In the genomic region with DNA sequence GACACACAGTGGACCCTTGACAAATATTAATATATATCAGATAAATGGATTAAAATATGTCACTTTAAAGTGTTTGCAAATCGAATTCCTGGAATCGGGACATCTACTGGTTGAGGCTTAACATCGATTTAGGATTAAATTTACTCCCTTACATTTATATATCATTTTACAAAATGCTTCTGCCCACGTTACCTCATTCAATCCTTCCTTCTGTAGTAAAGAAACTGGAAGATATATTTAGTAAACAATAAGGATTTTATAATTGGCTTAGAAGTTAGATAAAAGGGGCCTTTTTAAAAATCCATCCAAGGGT, we compare ENCODE assay signal across 8 cellular contexts. TPM values are rescaled to one million over a fixed set of nuclear protein-coding genes. Genes with fewer than 3 reads are reported as not detected.
DNase-seq lines count a peak whose midpoint lies in the region; ATAC-seq, FAIRE-seq and TF ChIP-seq lines count a peak whose summit lies in the region.

No MANE protein-coding gene starts in this region.

- no TSS peak for BruUV-seq in GM12878 (replicated peaks; lab: Mats Ljungman, UMichigan)

- no peak for TF ChIP-seq CTCF in heart left ventricle (IDR thresholded peaks at IDR 0.05)
- no peak for TF ChIP-seq CTCF in GM12878 (IDR thresholded peaks at IDR 0.05 in 2 of 3, conservative IDR thresholded peaks at IDR 0.05 in 1 of 3; ENCODE audit: control insufficient read depth in 2 of 3, extremely low read depth in 1 of 3, insufficient read depth in 1 of 3, low read depth in 3 of 3, low read length in 3 of 3)

- H2AFZ ChIP-seq in GM12878 (ENCODE audit: control insufficient read depth, low read depth, low read length) (peak overlapping the region; percentile 100; the same call in 1 of the 2 replicates), mesenchymal stem cell (ENCODE audit: low read depth, low read length) (no peak overlapping the region)

- H3K9me3 ChIP-seq in heart left ventricle (no peaks in the 10 kb centered on the region), GM12878 (replicated peaks; ENCODE audit: control insufficient read depth, insufficient read depth, low read length) (no peaks in the 10 kb centered on the region), mesenchymal stem cell (ENCODE audit: control insufficient read depth, low read length) (no peaks in the 10 kb centered on the region)

- H2BK120ac ChIP-seq in mesenchymal stem cell (ENCODE audit: low read depth, low read length): no peak overlapping the region

- no peaks in the 10 kb centered on the region for H3K79me1 ChIP-seq in mesenchymal stem cell (replicated peaks; ENCODE audit: low read length, poor library complexity, severe bottlenecking)

- no peaks in the 10 kb centered on the region for H4K20me1 ChIP-seq in GM12878 (ENCODE audit: control insufficient read depth, insufficient read depth)

- RAD21 ChIA-PET in GM12878 (lab: Charles Lee; ENCODE audit: unreplicated experiment): no interaction called here

- H2BK12ac ChIP-seq in mesenchymal stem cell (ENCODE audit: low read length in 2 of 2): no peak overlapping the region

- in situ Hi-C loops in GM12878 (cut with MboI): no loop called here

- no peak overlapping the region for H3K18ac ChIP-seq in mesenchymal stem cell (ENCODE audit: low read depth in 1 of 2, low read length in 2 of 2)

- no peak for TF ChIP-seq POLR2A in heart left ventricle (IDR thresholded peaks at IDR 0.05)
- TF ChIP-seq POLR2A in GM12878 (IDR thresholded peaks at IDR 0.05; ENCODE audit: low read depth, low read length): no peak

- no peak for FAIRE-seq in GM12878 (lab: Jason Lieb, UNC)

- intact Hi-C loops in heart left ventricle (cut with DNase I) (loop anchor here in 2 of 10 donors (2.0 to 5.0 kb wide), 3 partner anchors 52 to 121 kb away; a partner anchor contains a TSS), left cardiac atrium (cut with DNase I) (no loop called here), GM12878 (cut with micrococcal nuclease; ENCODE audit: unreplicated experiment) (loop anchor here (2.0 to 5.0 kb wide), 2 partner anchors 103 to 132 kb away; a partner anchor contains a TSS)

- no peak overlapping the region for H2BK5ac ChIP-seq in mesenchymal stem cell (ENCODE audit: low read depth, low read length, poor library complexity, severe bottlenecking)

- no peak overlapping the region for H4K91ac ChIP-seq in mesenchymal stem cell (ENCODE audit: low read length)

- H3K4me2 ChIP-seq in GM12878 (ENCODE audit: control insufficient read depth, insufficient read depth) (peak overlapping the region; percentile 90), mesenchymal stem cell (ENCODE audit: low read length, poor library complexity, severe bottlenecking) (peak overlapping the region; percentile 63)

- WGBS in heart left ventricle, 4 donors: 1 to 4% (median 3%) methylated on average over 4 of the region's 4 CpGs
- under 1% methylated on average over 4 of the region's 4 CpGs for WGBS in GM12878 (ENCODE audit: insufficient coverage, insufficient replicate concordance, low lambda C conversion rate, missing lambda C conversion rate)
- WGBS in mesenchymal stem cell: no CpG with 5 or more reads among the region's 4 CpGs
- WGBS in urinary bladder: 4% methylated on average over 4 of the region's 4 CpGs

- H3K27ac ChIP-seq in heart left ventricle (peak overlapping the region; percentile 62 to 99 (median 96)), GM12878 (ENCODE audit: control insufficient read depth, insufficient read depth) (peak overlapping the region; percentile 89), mesenchymal stem cell (ENCODE audit: low read length, poor library complexity, severe bottlenecking) (peak overlapping the region; percentile 90), urinary bladder (ENCODE audit: low read depth) (peak overlapping the region; percentile 91)

- H3K36me3 ChIP-seq in heart left ventricle: peaks cover 0 to 26% (median 15%) of the 10 kb centered on the region in 9 donors
- 0 out of 4 replicates have a peak, but pooled peaks cover 0 to under 1% of the 10 kb centered on the region in 2 experiments for H3K36me3 ChIP-seq in GM12878 (ENCODE audit: control insufficient read depth in 2 of 2, insufficient read depth in 2 of 2, low read length in 1 of 2)
- peaks cover 3 to 14% of the 10 kb centered on the region in 2 experiments for H3K36me3 ChIP-seq in mesenchymal stem cell (ENCODE audit: control insufficient read depth in 1 of 2, insufficient read depth in 2 of 2, low read depth in 1 of 2, low read length in 2 of 2)
- H3K36me3 ChIP-seq in urinary bladder (ENCODE audit: insufficient read depth): no peaks in the 10 kb centered on the region

- H3K9ac ChIP-seq in GM12878 (ENCODE audit: control insufficient read depth, insufficient read depth, low read length) (peak overlapping the region; percentile 84), mesenchymal stem cell (ENCODE audit: low read length) (peak overlapping the region; percentile 99)

- DNase-seq in heart left ventricle (no peak), left cardiac atrium (no peak), GM12878 (ENCODE audit: low read depth, low spot score) (no peak), mesenchymal stem cell (peak; percentile 31), iPS-NIHi7 (ENCODE audit: extremely low spot score) (no peak), NCI-H2227 (lab: John Stamatoyannopoulos, UW; ENCODE audit: unreplicated experiment) (no peak)

- no peak for TF ChIP-seq RAD21 in GM12878 (IDR thresholded peaks at IDR 0.05; ENCODE audit: insufficient read depth, low read depth, low read length)

- ATAC-seq in heart left ventricle (no peak), left cardiac atrium (no peak), GM12878 (no peak), GM18502 (IDR thresholded peaks at IDR 0.05; ENCODE audit: poor library complexity, unreplicated experiment) (no peak)

- no peak overlapping the region for H2BK15ac ChIP-seq in mesenchymal stem cell (ENCODE audit: low read depth, poor library complexity, severe bottlenecking)

- H3K4me1 ChIP-seq in heart left ventricle: peaks cover 0 to 36% (median 18%) of the 10 kb centered on the region in 12 donors
- H3K4me1 ChIP-seq in GM12878 (ENCODE audit: control insufficient read depth, insufficient read depth, low read length): peaks cover 3% of the 10 kb centered on the region; the same call in 1 of the 2 replicates
- peaks cover 7% of the 10 kb centered on the region for H3K4me1 ChIP-seq in mesenchymal stem cell (ENCODE audit: control insufficient read depth, insufficient read depth, low read depth, low read length)
- peaks cover 1% of the 10 kb centered on the region for H3K4me1 ChIP-seq in urinary bladder (ENCODE audit: insufficient read depth)

- no peak overlapping the region for H3K14ac ChIP-seq in mesenchymal stem cell (ENCODE audit: low read length in 2 of 2)

- CTCF ChIA-PET in GM12878 (lab: Yijun Ruan, JAX): interaction anchor here (3.5 kb wide), 1 partner anchor 114 kb away, joined by 22 read pairs; no protein-coding TSS in a partner anchor

- H3K4me3 ChIP-seq in heart left ventricle (peak overlapping the region; percentile 60 to 100 (median 86)), GM12878 (peak overlapping the region; percentile 94), mesenchymal stem cell (ENCODE audit: insufficient read depth in 1 of 2, low read depth in 1 of 2, low read length in 2 of 2) (peak overlapping the region in 1 of 2 experiments; percentile 96), urinary bladder (ENCODE audit: low read depth, low read length) (peak overlapping the region; percentile 85)

- TF ChIP-seq EP300 in GM12878 (IDR thresholded peaks at IDR 0.05; ENCODE audit: borderline replicate concordance in 1 of 2, control insufficient read depth in 1 of 2, low read depth in 2 of 2, low read length in 2 of 2): no peak

- no peak overlapping the region for H4K8ac ChIP-seq in mesenchymal stem cell (ENCODE audit: low read length)

- peaks cover 49% of the 10 kb centered on the region for H3K79me2 ChIP-seq in GM12878 (ENCODE audit: control insufficient read depth, insufficient read depth, low read length)

- H3K4ac ChIP-seq in mesenchymal stem cell (ENCODE audit: low read depth in 1 of 2, low read length in 2 of 2): no peak overlapping the region

- H2AK5ac ChIP-seq in mesenchymal stem cell (ENCODE audit: low read length, severe bottlenecking): no peak overlapping the region

- POLR2A ChIA-PET in GM12878 (lab: Charles Lee): no interaction called here

- H3K27me3 ChIP-seq in heart left ventricle (no peaks in the 10 kb centered on the region), GM12878 (replicated peaks in 1 of 2; ENCODE audit: control insufficient read depth in 2 of 2, insufficient read depth in 2 of 2, low read length in 1 of 2) (no peaks in the 10 kb centered on the region), mesenchymal stem cell (ENCODE audit: control insufficient read depth in 1 of 2, insufficient read depth in 1 of 2, low read length in 2 of 2) (no peaks in the 10 kb centered on the region)

- SMC1A ChIA-PET in GM12878 (lab: Charles Lee; ENCODE audit: uncharacterized antibody, unreplicated experiment): interaction anchor here (1.2 to 1.7 kb wide), 2 partner anchors 12 to 87 kb away, joined by 3 to 8 read pairs; no protein-coding TSS in a partner anchor

- H3K23ac ChIP-seq in mesenchymal stem cell (ENCODE audit: low read length in 2 of 2): no peak overlapping the region

RNA-seq across cellular contexts. Expression of a gene that starts 1.3 kb away (rescaled TPM):
- total RNA-seq in heart left ventricle: 10 to 100 TPM; 43.8 to 64.8 (median 57.2) TPM
- 10 to 100 TPM; 11.2 to 29.2 TPM for polyA plus RNA-seq in heart left ventricle
- 10 to 100 TPM; 40.8 to 52.5 TPM for total RNA-seq in left cardiac atrium
- 83.2 and 92.5 TPM in 2 replicates for total RNA-seq in GM12878 (2013; cell fraction: nucleolus; rRNA removed)
- 18.4 and 23.4 TPM in 2 replicates for total RNA-seq in GM12878 (2014; rRNA removed)
- 41.9 and 44.4 TPM in 2 replicates for total RNA-seq in GM12878 (2014; rRNA removed; fragmentation: Illumina TruSeq; extraction: Trizol)
- 46.7 and 49.5 TPM in 2 replicates for total RNA-seq in GM12878 (2021)
- polyA plus RNA-seq in GM12878 (2011; ENCODE audit: low read depth): 13.4 TPM
- 57.4 and 97.6 TPM in 2 replicates for polyA plus RNA-seq in GM12878 (2011; rRNA removed)
- polyA plus RNA-seq in GM12878 (2011; cell fraction: cytosol; rRNA removed): 18.4 and 19.1 TPM in 2 replicates
- 36.3 and 48.5 TPM in 2 replicates for polyA plus RNA-seq in GM12878 (2011; cell fraction: nucleus; rRNA removed)
- polyA plus RNA-seq in GM12878 (2012): 29.9 and 32.9 TPM in 2 replicates
- polyA plus RNA-seq in GM12878 (2014; fragmentation: Illumina TruSeq; extraction: Trizol): 42.1 and 48.7 TPM in 2 replicates
- polyA plus RNA-seq in GM12878 (2014; fragmentation: Nextera tagmentation; extraction: Ambion mirVana): 10 to 100 TPM; 10.1 to 12.5 TPM
- 33.4 and 37.8 TPM in 2 replicates for polyA plus RNA-seq in GM12878 (2014; rRNA removed)
- 10 to 100 TPM; 20.0 to 24.8 TPM for polyA plus RNA-seq in GM12878 (2016; fragmentation: Nextera tagmentation; extraction: Ambion mirVana)
- 27.6 and 46.2 TPM in 2 replicates for polyA minus RNA-seq in GM12878 (2011; rRNA and poly(A)+ RNA removed)
- 18.4 and 23.4 TPM in 2 replicates for polyA minus RNA-seq in GM12878 (2011; cell fraction: cytosol; rRNA and poly(A)+ RNA removed)
- 20.6 and 25.8 TPM in 2 replicates for polyA minus RNA-seq in GM12878 (2011; cell fraction: nucleus; rRNA and poly(A)+ RNA removed)
- 18.8 TPM for polyA plus RNA-seq in mesenchymal stem cell (2013, experiment 1 of 2)
- polyA plus RNA-seq in mesenchymal stem cell (2013, experiment 2 of 2): 20.7 TPM
- 73.6 TPM for total RNA-seq in urinary bladder
- polyA plus RNA-seq in urinary bladder: 24.9 TPM

RNA-seq across cellular contexts. Expression of a gene that starts 27.5 kb away (rescaled TPM):
- total RNA-seq in heart left ventricle (10 to 100 TPM in 6 of 9 donors, 1 to 10 TPM in 3; 6.2 to 58.5 (median 12.3) TPM), left cardiac atrium (10 to 100 TPM in 1 of 2 donors, 1 to 10 TPM in 1; 8.2 to 31.1 TPM), GM12878 (2014; rRNA removed) (0.06 TPM in 1 of 2 replicates, not detected in the other), GM12878 (2014; rRNA removed; fragmentation: Illumina TruSeq; extraction: Trizol) (not detected in 2 replicates), GM12878 (2021) (0.05 TPM in 1 of 2 replicates, not detected in the other), urinary bladder (49.3 TPM)
- polyA plus RNA-seq in heart left ventricle (10 to 100 TPM in 1 of 2 donors, under 1 TPM in 1; 0.76 to 12.0 TPM), GM12878 (2011; rRNA removed) (0.04 TPM in 2 replicates), GM12878 (2014; fragmentation: Illumina TruSeq; extraction: Trizol) (0.03 TPM in 1 of 2 replicates, not detected in the other), GM12878 (2014; fragmentation: Nextera tagmentation; extraction: Ambion mirVana) (not detected), GM12878 (2014; rRNA removed) (0.03 and 0.04 TPM in 2 replicates), GM12878 (2016; fragmentation: Nextera tagmentation; extraction: Ambion mirVana) (under 1 TPM in 1 of 2 experiments, not detected in 1; 0.04 TPM), urinary bladder (72.2 TPM)
- 0.10 TPM in 1 of 2 replicates, not detected in the other for total RNA-seq in GM12878 (2013; cell fraction: nucleolus; rRNA removed)
- not detected for polyA plus RNA-seq in GM12878 (2011; ENCODE audit: low read depth)
- polyA plus RNA-seq in GM12878 (2011; cell fraction: cytosol; rRNA removed): 0.01 and 0.02 TPM in 2 replicates
- polyA plus RNA-seq in GM12878 (2011; cell fraction: nucleus; rRNA removed): 0.19 and 0.26 TPM in 2 replicates
- polyA plus RNA-seq in GM12878 (2012): 0.06 and 0.07 TPM in 2 replicates
- polyA minus RNA-seq in GM12878 (2011; rRNA and poly(A)+ RNA removed): 0.10 TPM in 1 of 2 replicates, not detected in the other
- polyA minus RNA-seq in GM12878 (2011; cell fraction: cytosol; rRNA and poly(A)+ RNA removed): not detected in 2 replicates
- not detected in 2 replicates for polyA minus RNA-seq in GM12878 (2011; cell fraction: nucleus; rRNA and poly(A)+ RNA removed)
- polyA plus RNA-seq in mesenchymal stem cell (2013, experiment 1 of 2): 0.06 TPM
- 0.05 TPM for polyA plus RNA-seq in mesenchymal stem cell (2013, experiment 2 of 2)

RNA-seq across cellular contexts. Expression of a gene that starts 50.2 kb away (rescaled TPM):
- total RNA-seq in heart left ventricle: 10 to 100 TPM in 8 of 9 donors, 1 to 10 TPM in 1; 9.5 to 21.9 (median 13.9) TPM
- polyA plus RNA-seq in heart left ventricle: 10 to 100 TPM; 10.6 to 11.1 TPM
- total RNA-seq in left cardiac atrium: 10 to 100 TPM; 15.7 to 19.3 TPM
- total RNA-seq in GM12878 (2013; cell fraction: nucleolus; rRNA removed): 30.6 and 35.1 TPM in 2 replicates
- total RNA-seq in GM12878 (2014; rRNA removed): 14.9 and 15.8 TPM in 2 replicates
- 12.4 and 12.6 TPM in 2 replicates for total RNA-seq in GM12878 (2014; rRNA removed; fragmentation: Illumina TruSeq; extraction: Trizol)
- 20.1 and 22.9 TPM in 2 replicates for total RNA-seq in GM12878 (2021)
- polyA plus RNA-seq in GM12878 (2011; ENCODE audit: low read depth): 10.2 TPM
- 22.8 and 24.3 TPM in 2 replicates for polyA plus RNA-seq in GM12878 (2011; rRNA removed)
- 15.4 and 18.2 TPM in 2 replicates for polyA plus RNA-seq in GM12878 (2011; cell fraction: cytosol; rRNA removed)
- 14.2 and 16.7 TPM in 2 replicates for polyA plus RNA-seq in GM12878 (2011; cell fraction: nucleus; rRNA removed)
- 11.8 and 19.0 TPM in 2 replicates for polyA plus RNA-seq in GM12878 (2012)
- 24.2 and 26.0 TPM in 2 replicates for polyA plus RNA-seq in GM12878 (2014; fragmentation: Illumina TruSeq; extraction: Trizol)
- polyA plus RNA-seq in GM12878 (2014; fragmentation: Nextera tagmentation; extraction: Ambion mirVana): 10 to 100 TPM; 10.1 to 11.2 TPM
- polyA plus RNA-seq in GM12878 (2014; rRNA removed): 14.1 and 15.1 TPM in 2 replicates
- 1 to 10 TPM; 4.2 to 8.6 TPM for polyA plus RNA-seq in GM12878 (2016; fragmentation: Nextera tagmentation; extraction: Ambion mirVana)
- polyA minus RNA-seq in GM12878 (2011; rRNA and poly(A)+ RNA removed): 14.7 and 18.6 TPM in 2 replicates
- polyA minus RNA-seq in GM12878 (2011; cell fraction: cytosol; rRNA and poly(A)+ RNA removed): 16.2 and 20.3 TPM in 2 replicates
- 7.5 and 11.2 TPM in 2 replicates for polyA minus RNA-seq in GM12878 (2011; cell fraction: nucleus; rRNA and poly(A)+ RNA removed)
- 20.3 TPM for polyA plus RNA-seq in mesenchymal stem cell (2013, experiment 1 of 2)
- polyA plus RNA-seq in mesenchymal stem cell (2013, experiment 2 of 2): 19.4 TPM
- total RNA-seq in urinary bladder: 18.3 TPM
- 27.3 TPM for polyA plus RNA-seq in urinary bladder

Comparison
In these comparisons a context has a peak if more than half of its experiments do, and no peak if none do; other contexts are left out.
1. RNA of a gene that starts 27.5 kb away (total RNA-seq): 49.3 TPM in urinary bladder (single experiment), 8.2 to 31.1 TPM in left cardiac atrium and 6.2 to 58.5 TPM in heart left ventricle; 0.05 to 0.10 TPM in GM12878; every median in the first group is over 4 times any median in the second.
2. Peak in every context shown above with its lines, with median percentiles within 50 percentile points of each other: H3K27ac ChIP-seq.